Comparison of ENCODE assay signal across 1 cellular context in genomic region chr15:40928351-40928974, GRCh38.
A peak's percentile ranks its signal among the peaks of the same experiment; 100 is the strongest.
TF ChIP-seq lines count a peak whose summit lies in the region.

No MANE protein-coding gene starts in this region.

TF ChIP-seq in HepG2, 621 proteins besides CTCF, POLR2A, EP300 and RAD21:
- TF ChIP-seq SP2 (CRISPR knock-in tag; IDR thresholded peaks at IDR 0.05) (no peak), ZNF225 (CRISPR knock-in tag; IDR thresholded peaks at IDR 0.05) (0 out of 2 replicates have a peak, but pooled peaks have one; percentile 23), SP4 (CRISPR knock-in tag; IDR thresholded peaks at IDR 0.05) (no peak), MED1 (CRISPR knock-in tag; IDR thresholded peaks at IDR 0.05) (no peak), CENPX (CRISPR knock-in tag; IDR thresholded peaks at IDR 0.05) (no peak)
- TF ChIP-seq, protein P1, sequence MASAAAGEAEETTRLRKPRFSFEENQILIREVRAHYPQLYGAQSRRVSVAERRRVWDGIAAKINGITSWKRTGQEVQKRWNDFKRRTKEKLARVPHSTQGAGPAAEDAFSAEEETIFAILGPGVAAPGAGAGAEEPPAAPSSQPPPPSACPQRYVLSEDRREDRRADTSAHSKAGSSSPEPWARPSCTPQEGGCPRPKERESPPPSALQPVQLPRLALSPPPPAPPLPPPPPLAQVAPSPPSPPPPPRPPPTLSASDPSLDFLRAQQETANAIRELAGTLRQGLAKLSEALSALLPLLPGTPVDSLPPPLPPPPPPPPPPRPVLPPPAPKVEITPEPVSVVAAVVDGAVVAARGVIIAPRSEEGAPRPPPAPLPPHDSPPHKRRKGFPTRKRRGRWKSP (CRISPR knock-in tag; IDR thresholded peaks at IDR 0.05): 0 out of 2 replicates have a peak, but pooled peaks have one; percentile 1
